9 cellular contexts compared by ENCODE assay signal in the genomic region with DNA sequence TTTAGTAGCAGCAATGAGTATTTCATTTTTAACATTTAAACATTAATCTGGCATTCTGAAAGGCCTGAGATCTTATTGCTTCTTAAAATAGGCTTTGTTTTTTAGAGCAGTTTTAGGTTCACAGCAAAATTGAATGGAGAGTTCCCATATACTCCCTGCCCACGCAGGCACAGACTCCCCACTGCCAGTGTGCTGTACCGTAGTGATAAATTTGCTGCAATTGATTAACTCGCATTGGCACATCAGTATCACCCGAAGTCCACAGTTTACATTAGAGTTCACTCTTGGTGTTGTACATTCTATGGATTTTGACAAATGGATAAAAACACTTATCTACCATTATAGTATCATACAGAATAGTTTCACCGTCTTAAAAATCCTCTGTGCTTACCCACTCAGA.
DNase-seq lines count a peak whose midpoint lies in the region; ATAC-seq and TF ChIP-seq lines count a peak whose summit lies in the region.
"Had no signal": no experiment of that assay in that cellular context is flagged by ENCODE, and none has a peak within 500 bp of the region (broad histone marks: within the 10 kb centered on the region; RNA-seq: fewer than 3 reads in every experiment).

No MANE protein-coding gene starts in this region.

- H3K27ac ChIP-seq in PC-3 (ENCODE audit: low read length) (peak overlapping the region; percentile 98), foreskin keratinocyte (peak overlapping the region; percentile 72), stomach (peak overlapping the region; percentile 77 to 90 (median 85))

- ATAC-seq in PC-3, result no peak
- no peak for ATAC-seq in foreskin keratinocyte
- no peak for ATAC-seq in GM18861 (IDR thresholded peaks at IDR 0.05; ENCODE audit: unreplicated experiment)

- peak overlapping the region; percentile 42 for H3K4me2 ChIP-seq in PC-3 (ENCODE audit: low read length)

- no peak for TF ChIP-seq POLR2A in stomach (IDR thresholded peaks at IDR 0.05)

- no peaks in the 10 kb centered on the region for H4K20me1 ChIP-seq in PC-3 (ENCODE audit: low read length)

- CTCF ChIA-PET in PC-3 (lab: Charles Lee), result interaction anchor here (0.6 to 1.2 kb wide), 2 partner anchors 216 to 217 kb away, joined by 5 to 11 read pairs; no protein-coding TSS in a partner anchor

- 35 to 52% (median 40%) methylated on average over 5 of the region's 5 CpGs for WGBS in stomach, 5 donors

- POLR2A ChIA-PET in PC-3 (lab: Charles Lee; ENCODE audit: unreplicated experiment), result interaction anchor here (0.5 to 1.7 kb wide), 7 partner anchors 20 to 229 kb away, joined by 3 to 12 read pairs (median 4); no protein-coding TSS in a partner anchor

- peak overlapping the region; percentile 78 for H3K9ac ChIP-seq in PC-3 (ENCODE audit: low read length)

- H2AFZ ChIP-seq in PC-3 (ENCODE audit: low read length), result no peak overlapping the region

- H3K27me3 ChIP-seq in PC-3 (ENCODE audit: low read length), result no peaks in the 10 kb centered on the region
- no peaks in the 10 kb centered on the region for H3K27me3 ChIP-seq in foreskin keratinocyte
- no peaks in the 10 kb centered on the region for H3K27me3 ChIP-seq in stomach

- H3K9me2 ChIP-seq in PC-3 (replicated peaks; ENCODE audit: low read length), result no peaks in the 10 kb centered on the region

- peaks cover 16% of the 10 kb centered on the region for H3F3A ChIP-seq in PC-3 (ENCODE audit: low read length, unreplicated experiment)

- intact Hi-C loops in PC-3 (cut with micrococcal nuclease) (loop anchor here (1.0 to 5.0 kb wide), 11 partner anchors 19 to 216 kb away; no protein-coding TSS in a partner anchor), stomach (cut with DNase I; ENCODE audit: low total_unique reads) (no loop called here)

- H3K4me1 ChIP-seq in PC-3 (ENCODE audit: insufficient read depth, low read length) (peaks cover 50% of the 10 kb centered on the region), foreskin keratinocyte (peaks cover 39% of the 10 kb centered on the region), stomach (peaks cover 29 to 48% (median 40%) of the 10 kb centered on the region in 4 donors)

- no TSS peak for BruUV-seq in PC-3 (replicated peaks; lab: Mats Ljungman, UMichigan)

- H3K79me2 ChIP-seq in PC-3 (ENCODE audit: low read length), result 0 out of 2 replicates have a peak, but pooled peaks cover 4% of the 10 kb centered on the region

- TF ChIP-seq EP300 in stomach (IDR thresholded peaks at IDR 0.05), result no peak

- no peak for TF ChIP-seq CTCF in PC-3 (conservative IDR thresholded peaks at IDR 0.05; ENCODE audit: low read depth, low read length)
- no peak for TF ChIP-seq CTCF in foreskin keratinocyte (conservative IDR thresholded peaks at IDR 0.05)
- TF ChIP-seq CTCF in stomach (IDR thresholded peaks at IDR 0.05), result no peak

- H3K36me3 ChIP-seq in PC-3 (ENCODE audit: low read depth, low read length), result no peaks in the 10 kb centered on the region
- no peaks in the 10 kb centered on the region for H3K36me3 ChIP-seq in stomach

- H3K9me3 ChIP-seq in PC-3 (ENCODE audit: low read length) (no peaks in the 10 kb centered on the region), stomach (no peaks in the 10 kb centered on the region)

- no peak overlapping the region for H3K4me3 ChIP-seq in PC-3 (ENCODE audit: low read length)
- H3K4me3 ChIP-seq in stomach, result no peak overlapping the region

- peak in 2 of 3 experiments; percentile 32 to 64 for DNase-seq in NCI-H1417 (lab: John Stamatoyannopoulos, UW)
- no peak for DNase-seq in NCI-H1417 treated with DMSO at 0.1 percent for 48 hours (lab: John Stamatoyannopoulos, UW)
- DNase-seq in PC-3, result no peak
- DNase-seq in foreskin keratinocyte, result no peak
- no peak for DNase-seq in stomach
- DNase-seq in NCI-H748 (lab: John Stamatoyannopoulos, UW; ENCODE audit: unreplicated experiment), result no peak
- no peak for DNase-seq in DMS79 treated with DMSO at 0.1 percent for 48 hours (lab: John Stamatoyannopoulos, UW)
- DNase-seq: activated gamma-delta T cell treated with Interleukin-2 at 50 U/mL for 16 hours had no signal

Comparison
In these comparisons a context has a peak if more than half of its experiments do, and no peak if none do; other contexts are left out.
1. DNase-seq: peak in NCI-H1417 (2 of 3); none in NCI-H1417 treated with DMSO at 0.1 percent for 48 hours (single experiment), PC-3 (single experiment), foreskin keratinocyte (0 of 2), stomach (single experiment), NCI-H748 (single experiment) and DMS79 treated with DMSO at 0.1 percent for 48 hours (single experiment).
2. Peak in every context shown above with its lines, with median percentiles within 50 percentile points of each other: H3K27ac ChIP-seq.